ENCODE assay signal across 24 cellular contexts in genomic region chrX:14616876-14617275, GRCh38.
DNase-seq lines count a peak whose midpoint lies in the region; ATAC-seq and TF ChIP-seq lines count a peak whose summit lies in the region.
"Had no signal": no experiment of that assay in that cellular context is flagged by ENCODE, and none has a peak within 500 bp of the region (broad histone marks: within the 10 kb centered on the region; RNA-seq: fewer than 3 reads in every experiment).

No MANE protein-coding gene starts in this region.

- intact Hi-C loops in esophagus muscularis mucosa (cut with DNase I): no loop called here
- intact Hi-C loops in breast epithelium (cut with DNase I; ENCODE audit: low total_unique reads): no loop called here

- TF ChIP-seq CTCF in AG04450 (IDR thresholded peaks at IDR 0.05; ENCODE audit: low read depth, low read length) (no peak), esophagus muscularis mucosa (IDR thresholded peaks at IDR 0.05) (no peak), breast epithelium (IDR thresholded peaks at IDR 0.05) (no peak)

- no peaks in the 10 kb centered on the region for H3K4me1 Mint-ChIP-seq in T-cell
- H3K4me1 Mint-ChIP-seq: central memory CD8-positive, alpha-beta T cell; memory B cell; naive thymus-derived CD8-positive, alpha-beta T cell had no signal

- peaks cover 0 to 9% of the 10 kb centered on the region in 2 donors for H3K27me3 Mint-ChIP-seq in T-cell
- H3K27me3 Mint-ChIP-seq: central memory CD8-positive, alpha-beta T cell; memory B cell had no signal

- H3K23ac ChIP-seq in mesendoderm (ENCODE audit: low read length): no peak overlapping the region

- POLR2A ChIA-PET in AG04450 (lab: Yijun Ruan, JAX): no interaction called here
- POLR2A ChIA-PET in T-cell (lab: Charles Lee): no interaction called here

- ATAC-seq in GM21619 (IDR thresholded peaks at IDR 0.05; ENCODE audit: unreplicated experiment) (no peak), T-cell (replicated peaks in 1 of 4) (no peak)
- ATAC-seq: activated CD8-positive, alpha-beta T cell treated with anti-CD3 and anti-CD28 coated beads, Interleukin-2, amount 10 ng/mL, durations not matched to agents 7 days and 5 days; CD8-positive, alpha-beta T cell; GM23338; naive thymus-derived CD8-positive, alpha-beta T cell; pancreas; right cardiac atrium had no signal

- WGBS in esophagus muscularis mucosa: 45% methylated on average over 4 of the region's 4 CpGs
- WGBS in mesendoderm (ENCODE audit: extremely low coverage, insufficient coverage, low lambda C conversion rate): no CpG with 5 or more reads among the region's 4 CpGs

- no peaks in the 10 kb centered on the region for H3K79me1 ChIP-seq in mesendoderm (ENCODE audit: low read length)

- H3K4me3 ChIP-seq in AG04450 (ENCODE audit: low read depth, low read length): no peak overlapping the region
- no peak overlapping the region for H3K4me3 ChIP-seq in esophagus muscularis mucosa
- H3K4me3 ChIP-seq in mesendoderm (ENCODE audit: low read length): no peak overlapping the region
- H3K4me3 ChIP-seq in breast epithelium: no peak overlapping the region
- H3K4me3 ChIP-seq: GM23338, pancreas had no signal

- no peak overlapping the region for H2AK5ac ChIP-seq in mesendoderm (ENCODE audit: low read length)

- H4K8ac ChIP-seq in mesendoderm (ENCODE audit: low read depth, low read length): no peak overlapping the region

- H3K4ac ChIP-seq in mesendoderm (ENCODE audit: low read depth, low read length): no peak overlapping the region

- H3K27ac Mint-ChIP-seq in T-cell: no peak overlapping the region
- H3K27ac Mint-ChIP-seq: activated CD8-positive, alpha-beta T cell treated with anti-CD3 and anti-CD28 coated beads, Interleukin-2, amount 10 ng/mL, durations not matched to agents 7 days and 5 days; CD8-positive, alpha-beta T cell; GM23338; memory B cell; naive thymus-derived CD8-positive, alpha-beta T cell had no signal

- DNase-seq in AG04450 (ENCODE audit: low read depth, low spot score) (peak; percentile 8), GM04504 (ENCODE audit: low read depth) (peak; percentile 65), esophagus muscularis mucosa (ENCODE audit: extremely low spot score) (no peak), mesendoderm (peak; percentile 6), foreskin melanocyte (no peak), T-cell (no peak), breast epithelium (ENCODE audit: low spot score in 2 of 2) (no peak)
- DNase-seq: activated CD4-positive, CD25-positive, alpha-beta regulatory T cell treated with anti-CD3 and anti-CD28 coated beads, Interleukin-2, amount 50 U/mL, for 72 hours; activated CD8-positive, alpha-beta T cell treated with anti-CD3 and anti-CD28 coated beads, Interleukin-2, amount 10 ng/mL, durations not matched to agents 7 days and 5 days; activated gamma-delta T cell treated with Interleukin-2 at 50 U/mL for 16 hours; CD8-positive, alpha-beta T cell; DND-41; naive thymus-derived CD8-positive, alpha-beta T cell; NCI-H1694; NCI-H2227 treated with DMSO at 0.1 percent for 48 hours; NK-92 treated with Interleukin-12 subunit alpha and Interleukin-12 subunit beta, amount 100 ng/mL, for 24 hours; pancreas; right cardiac atrium; SHP77 treated with DMSO at 0.1 percent for 48 hours had no signal

- no peaks in the 10 kb centered on the region for H3K9me3 ChIP-seq in AG04450 (ENCODE audit: control insufficient read depth, insufficient read depth, low read length)
- peaks cover 0 to 6% (median 0%) of the 10 kb centered on the region in 4 donors for H3K9me3 ChIP-seq in esophagus muscularis mucosa
- peaks cover 0 to 3% of the 10 kb centered on the region in 2 donors for H3K9me3 ChIP-seq in breast epithelium
- H3K9me3 ChIP-seq: pancreas had no signal

- TF ChIP-seq POLR2A in esophagus muscularis mucosa (IDR thresholded peaks at IDR 0.05; ENCODE audit: low read depth) (no peak), breast epithelium (IDR thresholded peaks at IDR 0.05) (no peak)

- peaks cover 0 to 5% (median 0%) of the 10 kb centered on the region in 3 donors for H3K9me3 Mint-ChIP-seq in T-cell
- H3K9me3 Mint-ChIP-seq: CD8-positive, alpha-beta T cell; central memory CD8-positive, alpha-beta T cell; GM23338; memory B cell had no signal

- H3K27ac ChIP-seq in AG04450 (ENCODE audit: low read depth, low read length) (peak overlapping the region; percentile 11), esophagus muscularis mucosa (replicated peaks in 1 of 4) (peak overlapping the region; percentile 36 to 57 (median 44)), mesendoderm (ENCODE audit: low read depth, low read length) (no peak overlapping the region), breast epithelium (no peak overlapping the region)
- H3K27ac ChIP-seq: epithelial cell of prostate, pancreas had no signal

- H2BK120ac ChIP-seq in mesendoderm (ENCODE audit: low read depth, low read length): no peak overlapping the region

- H3K4me1 ChIP-seq in esophagus muscularis mucosa (peaks cover 0 to 17% (median 11%) of the 10 kb centered on the region in 4 donors), mesendoderm (ENCODE audit: control insufficient read depth, low read depth, low read length) (no peaks in the 10 kb centered on the region), breast epithelium (no peaks in the 10 kb centered on the region)
- H3K4me1 ChIP-seq: pancreas had no signal

- H3K18ac ChIP-seq in mesendoderm (ENCODE audit: low read length): no peak overlapping the region

- H3K36me3 ChIP-seq in esophagus muscularis mucosa (no peaks in the 10 kb centered on the region), mesendoderm (ENCODE audit: control insufficient read depth, insufficient read depth, low read length) (no peaks in the 10 kb centered on the region), breast epithelium (no peaks in the 10 kb centered on the region)
- H3K36me3 ChIP-seq: pancreas had no signal

- H3K36me3 Mint-ChIP-seq in T-cell: no peaks in the 10 kb centered on the region
- H3K36me3 Mint-ChIP-seq: CD8-positive, alpha-beta T cell; memory B cell; naive thymus-derived CD8-positive, alpha-beta T cell had no signal

- H3K27me3 ChIP-seq in AG04450 (ENCODE audit: control insufficient read depth, insufficient read depth, low read length) (no peaks in the 10 kb centered on the region), esophagus muscularis mucosa (no peaks in the 10 kb centered on the region), mesendoderm (ENCODE audit: insufficient read depth, low read length, poor library complexity) (no peaks in the 10 kb centered on the region), breast epithelium (peaks cover 0 to 3% of the 10 kb centered on the region in 2 donors)
- H3K27me3 ChIP-seq: pancreas had no signal

- CTCF ChIA-PET in AG04450 (lab: Charles Lee): interaction anchor here (0.6 to 1.0 kb wide), 2 partner anchors 209 to 526 kb away, joined by 3 read pairs; no protein-coding TSS in a partner anchor
- CTCF ChIA-PET in T-cell (lab: Charles Lee): no interaction called here

- no peak overlapping the region for H3K56ac ChIP-seq in mesendoderm (ENCODE audit: low read length)

- H3K4me3 Mint-ChIP-seq in T-cell: no peak overlapping the region
- H3K4me3 Mint-ChIP-seq: activated CD8-positive, alpha-beta T cell treated with anti-CD3 and anti-CD28 coated beads, Interleukin-2, amount 10 ng/mL, durations not matched to agents 7 days and 5 days; CD8-positive, alpha-beta T cell; central memory CD8-positive, alpha-beta T cell; GM23338; memory B cell; naive thymus-derived CD8-positive, alpha-beta T cell had no signal

- H3K4me2 ChIP-seq in mesendoderm (ENCODE audit: low read length): no peak overlapping the region
- H3K4me2 ChIP-seq: GM23338 had no signal

- no peak overlapping the region for H2BK15ac ChIP-seq in mesendoderm (replicated peaks; ENCODE audit: low read depth)

- no peak overlapping the region for H3K9ac ChIP-seq in mesendoderm (ENCODE audit: low read length)

- H3K79me2 ChIP-seq in mesendoderm (ENCODE audit: control insufficient read depth, insufficient read depth, low read length): no peaks in the 10 kb centered on the region

- TF ChIP-seq EP300 in esophagus muscularis mucosa (IDR thresholded peaks at IDR 0.05): no peak

- no peak overlapping the region for H4K5ac ChIP-seq in mesendoderm (ENCODE audit: low read length)

- no peak overlapping the region for H2BK5ac ChIP-seq in mesendoderm (ENCODE audit: low read length)

Comparison
In these comparisons a context has a peak if more than half of its experiments do, and no peak if none do; other contexts are left out.
1. DNase-seq: peak in AG04450 (single experiment), GM04504 (single experiment) and mesendoderm (single experiment); none in esophagus muscularis mucosa (single experiment), foreskin melanocyte (single experiment), T-cell (0 of 34) and breast epithelium (0 of 2).
2. H3K27ac ChIP-seq: peak in AG04450 (single experiment) and esophagus muscularis mucosa (4 of 4); none in mesendoderm (single experiment) and breast epithelium (0 of 2).